ENCODE assay signal across 19 cellular contexts in genomic region chr1:38222906-38223305, GRCh38.
"Had no signal": no experiment of that assay in that cellular context is flagged by ENCODE, and none has a peak within 500 bp of the region (broad histone marks: within the 10 kb centered on the region; RNA-seq: fewer than 3 reads in every experiment).

No MANE protein-coding gene starts in this region.

- H3K4me1 ChIP-seq: colonic mucosa, gastrocnemius medialis, psoas muscle, stomach had no signal

- FAIRE-seq: keratinocyte had no signal

- H3K36me3 ChIP-seq: colonic mucosa, gastrocnemius medialis, neutrophil, stomach, thoracic aorta had no signal

- H3K27ac ChIP-seq: colonic mucosa, gastrocnemius medialis, neutrophil, psoas muscle, skin epidermis, stomach, thoracic aorta had no signal

- DNase-seq: cerebellar nuclear complex; colonic mucosa; effector CD4-positive, alpha-beta T cell; gastrocnemius medialis; immature natural killer cell; left cardiac atrium; left ventricle myocardium superior; mesendoderm; naive thymus-derived CD4-positive, alpha-beta T cell; psoas muscle; stimulated activated CD4-positive, alpha-beta T cell treated with anti-CD3 and anti-CD28 coated beads, Interleukin-12 subunit alpha, Interleukin-12 subunit beta, amount 100 ng/mL, for 4 hours; stimulated activated naive CD4-positive, alpha-beta T cell; stomach; substantia nigra had no signal

- H3K9me3 Mint-ChIP-seq: immature natural killer cell had no signal

- H3K27me3 ChIP-seq: colonic mucosa had no signal

- H3K27ac Mint-ChIP-seq: immature natural killer cell; naive thymus-derived CD4-positive, alpha-beta T cell had no signal

- H3K4me1 Mint-ChIP-seq: immature natural killer cell; naive thymus-derived CD4-positive, alpha-beta T cell had no signal

- H3K4me3 ChIP-seq: colonic mucosa, gastrocnemius medialis, lung, psoas muscle, skin epidermis, stomach, thoracic aorta had no signal

- H3K9me3 ChIP-seq: colonic mucosa, gastrocnemius medialis, neutrophil, psoas muscle, stomach, thoracic aorta had no signal

- H3K36me3 Mint-ChIP-seq: immature natural killer cell; naive thymus-derived CD4-positive, alpha-beta T cell had no signal

- H3K4me3 Mint-ChIP-seq: immature natural killer cell; naive thymus-derived CD4-positive, alpha-beta T cell had no signal
